Comparison of ENCODE assay signal across 1 cellular context in genomic region chr3:125024817-125025216, GRCh38.
TF ChIP-seq lines count a peak whose summit lies in the region.

No MANE protein-coding gene starts in this region.

TF ChIP-seq in WTC11, 78 proteins besides CTCF, POLR2A, EP300 and RAD21 (continued from another document):
- no peak for TF ChIP-seq E2F4 (CRISPR knock-in tag; IDR thresholded peaks at IDR 0.05; ENCODE audit: borderline replicate concordance, low read depth)
- TF ChIP-seq TEAD4 (CRISPR knock-in tag; IDR thresholded peaks at IDR 0.05), result no peak
TF ChIP-seq in WTC11: peak in this region for 0.
